In genomic region chr7:40341-40740, GRCh38 we compare ENCODE assay signal across 8 cellular contexts.
DNase-seq lines count a peak whose midpoint lies in the region; ATAC-seq, FAIRE-seq and TF ChIP-seq lines count a peak whose summit lies in the region.
"Not testable (repeated sequence)": the region's sequence is repeated elsewhere in the genome, so short reads cannot be mapped to it uniquely, and the experiment has no call there.

No MANE protein-coding gene starts in this region.

- BruUV-seq in PC-3 (replicated peaks; lab: Mats Ljungman, UMichigan), result not testable (repeated sequence)

- not testable (repeated sequence) for H3K9ac ChIP-seq in PC-3 (ENCODE audit: low read length); adipocyte (ENCODE audit: low read length)

- H3K4me3 ChIP-seq in PC-3 (ENCODE audit: low read length); adipocyte (ENCODE audit: low read length); choroid plexus epithelial cell (ENCODE audit: low read depth, low read length); left ventricle myocardium inferior; right lobe of liver; pancreas; upper lobe of left lung: not testable (repeated sequence)

- H4K20me1 ChIP-seq in PC-3 (ENCODE audit: low read length), result not testable (repeated sequence)

- POLR2A ChIA-PET in PC-3 (lab: Charles Lee; ENCODE audit: unreplicated experiment), result not testable (repeated sequence)

- CTCF ChIA-PET in PC-3 (lab: Charles Lee), result not testable (repeated sequence)

- 30% methylated on average over 2 of the region's 4 CpGs for WGBS in right lobe of liver (ENCODE audit: insufficient coverage, low coverage, low lambda C conversion rate, missing lambda C conversion rate)
- WGBS in pancreas, 2 donors, result 29 to 33% methylated on average over 4 of the region's 4 CpGs
- 49 to 73% methylated on average over 2 to 4 of the region's 4 CpGs for WGBS in upper lobe of left lung, 2 donors

- not testable (repeated sequence) for H3K27ac ChIP-seq in PC-3 (ENCODE audit: low read length); left ventricle myocardium inferior (replicated peaks); right lobe of liver; pancreas; upper lobe of left lung

- ATAC-seq in PC-3 (peak; percentile 93), right lobe of liver (peak; percentile 49 to 69 (median 68)), pancreas (peak; percentile 30 to 84 (median 76)), upper lobe of left lung (ENCODE audit: low FRiP score in 2 of 2) (peak; percentile 30 to 58)

- FAIRE-seq in pancreas (lab: Jason Lieb, UNC), result not testable (repeated sequence)

- intact Hi-C loops in PC-3 (cut with micrococcal nuclease); left ventricle myocardium inferior (cut with micrococcal nuclease); right lobe of liver (cut with DNase I); pancreas (cut with DNase I): not testable (repeated sequence)

- not testable (repeated sequence) for TF ChIP-seq EP300 in upper lobe of left lung (IDR thresholded peaks at IDR 0.05)

- TF ChIP-seq CTCF in PC-3 (conservative IDR thresholded peaks at IDR 0.05; ENCODE audit: low read depth, low read length); pancreas (IDR thresholded peaks at IDR 0.05): not testable (repeated sequence)
- TF ChIP-seq CTCF in choroid plexus epithelial cell (conservative IDR thresholded peaks at IDR 0.05; ENCODE audit: low read depth, low read length) (peak; percentile 13), left ventricle myocardium inferior (IDR thresholded peaks at IDR 0.05; ENCODE audit: borderline replicate concordance) (peak; percentile 24), right lobe of liver (IDR thresholded peaks at IDR 0.05) (peak in 3 of 4 donors; percentile 7 to 22 (median 17)), upper lobe of left lung (IDR thresholded peaks at IDR 0.05) (peak in 3 of 6 experiments; percentile 5 to 25 (median 11))

- H3K27me3 ChIP-seq in PC-3 (ENCODE audit: low read length); adipocyte (replicated peaks; ENCODE audit: control insufficient read depth, insufficient read depth, low read length); right lobe of liver; pancreas; upper lobe of left lung: not testable (repeated sequence)
- H3K27me3 ChIP-seq in left ventricle myocardium inferior (ENCODE audit: low read depth), result peaks cover 30% of the 10 kb centered on the region

- H3F3A ChIP-seq in PC-3 (ENCODE audit: low read length, unreplicated experiment), result not testable (repeated sequence)

- H3K36me3 ChIP-seq in PC-3 (ENCODE audit: low read depth, low read length); adipocyte (ENCODE audit: control insufficient read depth, insufficient read depth, low read length, severe bottlenecking); left ventricle myocardium inferior; right lobe of liver; pancreas; upper lobe of left lung: not testable (repeated sequence)

- not testable (repeated sequence) for TF ChIP-seq POLR2A in right lobe of liver (IDR thresholded peaks at IDR 0.05); upper lobe of left lung (IDR thresholded peaks at IDR 0.05)

- DNase-seq in ELF-1 (ENCODE audit: low read depth, low spot score), result peak; percentile 85
- peak; percentile 72 for DNase-seq in PC-3
- DNase-seq in adipocyte (ENCODE audit: low read depth), result peak; percentile 47
- DNase-seq in choroid plexus epithelial cell (ENCODE audit: low read depth), result peak; percentile 30
- DNase-seq in left ventricle myocardium inferior, result not testable (repeated sequence)
- peak; percentile 19 to 55 (median 48) for DNase-seq in right lobe of liver
- DNase-seq in pancreas, result peak in 4 of 6 donors; percentile 20 to 54 (median 41)
- DNase-seq in upper lobe of left lung, result peak; percentile 57 to 69

- not testable (repeated sequence) for H3K4me1 ChIP-seq in PC-3 (ENCODE audit: insufficient read depth, low read length); left ventricle myocardium inferior; right lobe of liver; pancreas; upper lobe of left lung
- peaks cover 18% of the 10 kb centered on the region for H3K4me1 ChIP-seq in adipocyte (ENCODE audit: control insufficient read depth, insufficient read depth, low read length)

- H2AFZ ChIP-seq in PC-3 (ENCODE audit: low read length), result not testable (repeated sequence)

- H3K4me2 ChIP-seq in PC-3 (ENCODE audit: low read length), result not testable (repeated sequence)

- not testable (repeated sequence) for H3K9me2 ChIP-seq in PC-3 (replicated peaks; ENCODE audit: low read length)

- H3K79me2 ChIP-seq in PC-3 (ENCODE audit: low read length), result not testable (repeated sequence)

- H3K9me3 ChIP-seq in PC-3 (ENCODE audit: low read length); adipocyte (ENCODE audit: control insufficient read depth, low read length); left ventricle myocardium inferior (replicated peaks); right lobe of liver; pancreas; upper lobe of left lung: not testable (repeated sequence)
